13 cellular contexts compared by ENCODE assay signal in the genomic region with DNA sequence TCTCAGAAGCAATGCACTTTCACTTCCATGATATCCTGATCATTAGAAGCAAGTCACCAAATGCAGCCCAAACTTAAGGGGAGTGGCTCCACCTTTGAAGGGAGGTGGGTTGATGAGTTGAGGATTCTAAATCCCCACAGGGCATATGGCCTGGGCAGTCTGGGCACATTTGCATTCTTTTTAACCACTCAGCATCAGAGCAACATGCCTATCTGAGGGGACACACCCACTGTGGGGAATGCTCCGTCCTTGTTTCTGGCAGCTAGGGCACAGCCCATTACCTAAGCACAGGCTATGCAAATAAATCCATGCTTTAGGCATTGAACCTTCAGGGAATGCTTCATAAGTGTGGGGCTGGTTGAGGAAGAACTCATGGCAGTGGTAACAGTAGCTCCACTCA.
"Had no signal": no experiment of that assay in that cellular context is flagged by ENCODE, and none has a peak within 500 bp of the region (broad histone marks: within the 10 kb centered on the region; RNA-seq: fewer than 3 reads in every experiment).

No MANE protein-coding gene starts in this region.

- H3K9me3 ChIP-seq: adrenal gland, ovary, stomach, thoracic aorta had no signal

- H3K4me3 Mint-ChIP-seq: central memory CD8-positive, alpha-beta T cell; natural killer cell treated with Interleukin-12 subunit alpha and Interleukin-12 subunit beta and Interleukin-15 and Interleukin-18, amount 100 ng/mL, for 72 hours; T-helper 17 cell had no signal

- H3K27me3 ChIP-seq: adrenal gland, ovary, stomach had no signal

- DNase-seq: activated CD4-positive, alpha-beta T cell treated with anti-CD3 and anti-CD28 coated beads, Interleukin-2, amount 50 U/mL, for 1 hour; activated CD4-positive, CD25-positive, alpha-beta regulatory T cell; activated naive CD4-positive, alpha-beta T cell treated with anti-CD3 and anti-CD28 coated beads, Interleukin-2, amount 50 U/mL, for 16 hours; adrenal gland; cortex of kidney; effector CD8-positive, alpha-beta T cell; ovary; stomach; T-helper 17 cell had no signal

- H3K27me3 Mint-ChIP-seq: central memory CD8-positive, alpha-beta T cell; T-helper 17 cell had no signal

- H3K4me3 ChIP-seq: adrenal gland, ovary, stomach, thoracic aorta had no signal

- H3K36me3 ChIP-seq: adrenal gland, ovary, stomach, thoracic aorta had no signal

- H3K27ac ChIP-seq: adrenal gland, ovary, stomach, thoracic aorta had no signal

- H3K27ac Mint-ChIP-seq: activated T-helper 2 cell treated with anti-CD3 and anti-CD28 coated beads, Interferon-gamma antibody, Interleukin-2, Interleukin-4, amounts not matched to agents 10 μg/mL and 5 μg/mL and 100 μg/mL, durations not matched to agents 14 hours and 24 hours and 36 hours; natural killer cell treated with Interleukin-12 subunit alpha and Interleukin-12 subunit beta and Interleukin-15 and Interleukin-18, amount 100 ng/mL, for 72 hours; T-helper 17 cell had no signal

- H3K4me1 Mint-ChIP-seq: central memory CD8-positive, alpha-beta T cell; T-helper 17 cell had no signal

- H3K36me3 Mint-ChIP-seq: natural killer cell treated with Interleukin-12 subunit alpha and Interleukin-12 subunit beta and Interleukin-15 and Interleukin-18, amount 100 ng/mL, for 72 hours had no signal

- H3K4me1 ChIP-seq: adrenal gland, stomach had no signal

- ATAC-seq: natural killer cell treated with Interleukin-12 subunit alpha and Interleukin-12 subunit beta and Interleukin-15 and Interleukin-18, amount 100 ng/mL, for 72 hours; T-helper 17 cell had no signal

- H3K9me3 Mint-ChIP-seq: activated T-helper 2 cell treated with anti-CD3 and anti-CD28 coated beads, Interferon-gamma antibody, Interleukin-2, Interleukin-4, amounts not matched to agents 10 μg/mL and 5 μg/mL and 100 μg/mL, durations not matched to agents 14 hours and 24 hours and 36 hours; central memory CD8-positive, alpha-beta T cell; natural killer cell treated with Interleukin-12 subunit alpha and Interleukin-12 subunit beta and Interleukin-15 and Interleukin-18, amount 100 ng/mL, for 72 hours had no signal
